8 cellular contexts compared by ENCODE assay signal in genomic region chr6:49409951-49410542, GRCh38. TPM values are rescaled to one million over a fixed set of nuclear protein-coding genes. Genes with fewer than 3 reads are reported as not detected.
DNase-seq lines count a peak whose midpoint lies in the region; ATAC-seq and TF ChIP-seq lines count a peak whose summit lies in the region.

No MANE protein-coding gene starts in this region.

- peaks cover 6 to 19% of the 10 kb centered on the region in 2 donors for H3K27me3 Mint-ChIP-seq in natural killer cell treated with Interleukin-12 subunit alpha and Interleukin-12 subunit beta and Interleukin-15 and Interleukin-18, amount 100 ng/mL, for 72 hours

- peak; percentile 11 for DNase-seq in DMS79 (lab: John Stamatoyannopoulos, UW)
- DNase-seq in HUDEP-2 (lab: John Stamatoyannopoulos, UW; ENCODE audit: unreplicated experiment in 76 of 76) = peak in 58 of 76 experiments; percentile 4 to 82 (median 49)
- DNase-seq in NT2/D1 (ENCODE audit: low read depth, low spot score) = peak; percentile 51
- DNase-seq in activated CD8-positive, alpha-beta memory T cell treated with anti-CD3 and anti-CD28 coated beads, Interleukin-2, amount 50 U/mL, for 48 hours = peak; percentile 83
- no peak for DNase-seq in esophagus muscularis mucosa (ENCODE audit: extremely low spot score)
- DNase-seq in natural killer cell treated with Interleukin-12 subunit alpha and Interleukin-12 subunit beta and Interleukin-15 and Interleukin-18, amount 100 ng/mL, for 72 hours (ENCODE audit: low spot score) = peak; percentile 61
- DNase-seq in superior temporal gyrus (ENCODE audit: extremely low spot score) = peak; percentile 92

- TF ChIP-seq EP300 in esophagus muscularis mucosa (IDR thresholded peaks at IDR 0.05) = no peak

- H3K4me1 ChIP-seq in NT2/D1 (ENCODE audit: insufficient read depth, insufficient read length) (no peaks in the 10 kb centered on the region), esophagus muscularis mucosa (peaks cover 0 to 3% (median 0%) of the 10 kb centered on the region in 4 donors)

- no peak overlapping the region for H3K27ac ChIP-seq in esophagus muscularis mucosa (replicated peaks in 1 of 4)

- no peak overlapping the region for H3K9ac ChIP-seq in NT2/D1 (ENCODE audit: insufficient read length, low read depth)

- no peak overlapping the region for H3K4me3 Mint-ChIP-seq in natural killer cell treated with Interleukin-12 subunit alpha and Interleukin-12 subunit beta and Interleukin-15 and Interleukin-18, amount 100 ng/mL, for 72 hours

- no peaks in the 10 kb centered on the region for H3K27me3 ChIP-seq in NT2/D1 (ENCODE audit: insufficient read depth, insufficient read length)
- H3K27me3 ChIP-seq in esophagus muscularis mucosa = no peaks in the 10 kb centered on the region

- TF ChIP-seq CTCF in esophagus muscularis mucosa (IDR thresholded peaks at IDR 0.05) = peak; percentile 66 to 89 (median 71)

- no peak for TF ChIP-seq POLR2A in esophagus muscularis mucosa (IDR thresholded peaks at IDR 0.05; ENCODE audit: low read depth)

- peak; percentile 87 for ATAC-seq in GM21526 (IDR thresholded peaks at IDR 0.05; ENCODE audit: low FRiP score, unreplicated experiment)
- no peak for ATAC-seq in natural killer cell treated with Interleukin-12 subunit alpha and Interleukin-12 subunit beta and Interleukin-15 and Interleukin-18, amount 100 ng/mL, for 72 hours

- no peaks in the 10 kb centered on the region for H3K36me3 Mint-ChIP-seq in natural killer cell treated with Interleukin-12 subunit alpha and Interleukin-12 subunit beta and Interleukin-15 and Interleukin-18, amount 100 ng/mL, for 72 hours

- H3K9me3 Mint-ChIP-seq in natural killer cell treated with Interleukin-12 subunit alpha and Interleukin-12 subunit beta and Interleukin-15 and Interleukin-18, amount 100 ng/mL, for 72 hours = no peaks in the 10 kb centered on the region

- 13% methylated on average over 9 of the region's 9 CpGs for WGBS in esophagus muscularis mucosa

- no peak overlapping the region for H3K27ac Mint-ChIP-seq in natural killer cell treated with Interleukin-12 subunit alpha and Interleukin-12 subunit beta and Interleukin-15 and Interleukin-18, amount 100 ng/mL, for 72 hours

- H3K9me3 ChIP-seq in NT2/D1 (ENCODE audit: insufficient read depth, low read length) (no peaks in the 10 kb centered on the region), esophagus muscularis mucosa (no peaks in the 10 kb centered on the region)

- H3K4me3 ChIP-seq in NT2/D1 (ENCODE audit: insufficient read length, low read depth) (no peak overlapping the region), esophagus muscularis mucosa (no peak overlapping the region)

- H3K4me1 Mint-ChIP-seq in natural killer cell treated with Interleukin-12 subunit alpha and Interleukin-12 subunit beta and Interleukin-15 and Interleukin-18, amount 100 ng/mL, for 72 hours (ENCODE audit: low read depth in 2 of 2) = no peaks in the 10 kb centered on the region

- intact Hi-C loops in esophagus muscularis mucosa (cut with DNase I) = loop anchor here (10.0 kb wide), 1 partner anchor 1625 kb away; the partner anchor contains the start of gene OPN5

- H3K36me3 ChIP-seq in NT2/D1 (ENCODE audit: insufficient read depth, insufficient read length, low read length) (no peaks in the 10 kb centered on the region), esophagus muscularis mucosa (no peaks in the 10 kb centered on the region)

RNA-seq across cellular contexts. Expression of gene MMUT, which starts 53.0 kb away (rescaled TPM):
- total RNA-seq in esophagus muscularis mucosa = 10 to 100 TPM; 18.3 to 23.7 (median 21.5) TPM
- 10 to 100 TPM in 1 of 2 donors, 1 to 10 TPM in 1; 9.7 to 10.6 TPM for total RNA-seq in natural killer cell treated with Interleukin-12 subunit alpha and Interleukin-12 subunit beta and Interleukin-15 and Interleukin-18, amount 100 ng/mL, for 72 hours

RNA-seq across cellular contexts. Expression of gene CENPQ, which starts 53.1 kb away (rescaled TPM):
- 1 to 10 TPM; 2.9 to 5.6 (median 4.7) TPM for total RNA-seq in esophagus muscularis mucosa
- 10 to 100 TPM in 1 of 2 donors, 1 to 10 TPM in 1; 7.4 to 11.3 TPM for total RNA-seq in natural killer cell treated with Interleukin-12 subunit alpha and Interleukin-12 subunit beta and Interleukin-15 and Interleukin-18, amount 100 ng/mL, for 72 hours
